24 cellular contexts compared by ENCODE assay signal in genomic region chr13:44795176-44795575, GRCh38.
DNase-seq lines count a peak whose midpoint lies in the region; ATAC-seq and TF ChIP-seq lines count a peak whose summit lies in the region.
"Had no signal": no experiment of that assay in that cellular context is flagged by ENCODE, and none has a peak within 500 bp of the region (broad histone marks: within the 10 kb centered on the region; RNA-seq: fewer than 3 reads in every experiment).

No MANE protein-coding gene starts in this region.

- TF ChIP-seq CTCF in SK-N-SH (IDR thresholded peaks at IDR 0.05) (no peak), fibroblast of pulmonary artery (IDR thresholded peaks at IDR 0.05; ENCODE audit: low read length, missing control alignments) (no peak)

- H3K9me2 ChIP-seq in SK-N-SH, result no peaks in the 10 kb centered on the region

- TF ChIP-seq EP300 in SK-N-SH (IDR thresholded peaks at IDR 0.05; ENCODE audit: borderline replicate concordance in 1 of 2, low read depth in 1 of 2, low read length in 1 of 2), result no peak

- TF ChIP-seq RAD21 in SK-N-SH (IDR thresholded peaks at IDR 0.05; ENCODE audit: low read length), result no peak

- no peaks in the 10 kb centered on the region for H3K79me2 ChIP-seq in SK-N-SH (ENCODE audit: insufficient read depth)

- peak overlapping the region in 1 of 2 experiments; percentile 61; a peak in 2 of 4 replicates for H3K27ac ChIP-seq in SK-N-SH (ENCODE audit: low read depth in 2 of 2, low read length in 1 of 2)
- H3K27ac ChIP-seq: 22Rv1, HL-60, PC-9, RWPE1 had no signal

- H3K4me1 ChIP-seq in SK-N-SH (ENCODE audit: control insufficient read depth in 1 of 2, insufficient read depth in 2 of 2, low read depth in 1 of 2, low read length in 1 of 2), result no peaks in the 10 kb centered on the region
- H3K4me1 ChIP-seq: BE2C had no signal

- no peak overlapping the region for H3K4me2 ChIP-seq in SK-N-SH
- H3K4me2 ChIP-seq: PC-9 had no signal

- H3K4me3 ChIP-seq in SK-N-SH (ENCODE audit: low read depth in 2 of 2, low read length in 1 of 2) (no peak overlapping the region), fibroblast of pulmonary artery (replicated peaks; ENCODE audit: low read depth, low read length) (no peak overlapping the region)
- H3K4me3 ChIP-seq: K562, PC-9 had no signal

- no peaks in the 10 kb centered on the region for H3K9me3 ChIP-seq in SK-N-SH
- H3K9me3 ChIP-seq: BE2C had no signal

- no peak for DNase-seq in SK-N-SH
- DNase-seq in dermis blood vessel endothelial cell, result peak; percentile 52
- DNase-seq in fibroblast of pulmonary artery (ENCODE audit: low read depth), result peak; percentile 51
- no peak for DNase-seq in stimulated activated CD4-positive, alpha-beta T cell treated with anti-CD3 and anti-CD28 coated beads, Interleukin-12 subunit alpha, Interleukin-12 subunit beta, amount 100 ng/mL, for 4 hours
- no peak for DNase-seq in NCI-H187 (lab: John Stamatoyannopoulos, UW)
- DNase-seq: ACHN, BE2C, Calu3, DMS79 treated with DMSO at 0.1 percent for 48 hours, GF-D8, H7, NCI-H1105 treated with DMSO at 0.1 percent for 48 hours, NCI-H2029 treated with DMSO at 0.1 percent for 48 hours, NCI-H446 treated with DMSO at 0.1 percent for 48 hours, NCI-H526, PC-9, SHP77 had no signal

- H3K27me3 ChIP-seq in SK-N-SH (ENCODE audit: insufficient read depth), result no peaks in the 10 kb centered on the region
- H3K27me3 ChIP-seq: BE2C had no signal

- H4K20me1 ChIP-seq in SK-N-SH (ENCODE audit: insufficient read depth), result no peaks in the 10 kb centered on the region

- 67% methylated on average over 2 of the region's 2 CpGs for WGBS in SK-N-SH (ENCODE audit: low lambda C conversion rate)

- H3K9ac ChIP-seq in SK-N-SH, result no peak overlapping the region

- H3F3A ChIP-seq in SK-N-SH (replicated peaks; ENCODE audit: insufficient read depth), result no peaks in the 10 kb centered on the region

- no peak for ATAC-seq in SK-N-SH treated with all-trans-retinoic acid at 6 μM for 48 hours
- no peak for ATAC-seq in GM19455 (IDR thresholded peaks at IDR 0.05; ENCODE audit: unreplicated experiment)
- ATAC-seq: HepG2, K562 had no signal

- no peaks in the 10 kb centered on the region for H3K36me3 ChIP-seq in SK-N-SH (replicated peaks in 1 of 2; ENCODE audit: control insufficient read depth in 1 of 2, insufficient read depth in 2 of 2, low read length in 1 of 2)
- H3K36me3 ChIP-seq: BE2C had no signal

- 0 out of 2 replicates have a peak overlapping the region, but pooled peaks have one; percentile 40 for H2AFZ ChIP-seq in SK-N-SH (ENCODE audit: low read depth)
- H2AFZ ChIP-seq: PC-9 had no signal

- POLR2A ChIA-PET in SK-N-SH (lab: Yijun Ruan, JAX), result no interaction called here

- CTCF ChIA-PET in SK-N-SH (lab: Yijun Ruan, JAX), result no interaction called here

TF ChIP-seq in SK-N-SH, 30 proteins besides CTCF, POLR2A, EP300 and RAD21:
- TF ChIP-seq FOSL2 (IDR thresholded peaks at IDR 0.05; ENCODE audit: borderline replicate concordance, low read depth) (0 out of 2 replicates have a peak, but pooled peaks have one; percentile 20), NRF1 (IDR thresholded peaks at IDR 0.05; ENCODE audit: low read depth, low read length) (no peak)

TF ChIP-seq in SK-N-SH treated with all-trans-retinoic acid at 6 μM for 48 hours, 23 proteins besides CTCF, POLR2A, EP300 and RAD21:
- TF ChIP-seq POU6F1 (CRISPR knock-in tag; IDR thresholded peaks at IDR 0.05; ENCODE audit: borderline replicate concordance, low read depth) (no peak), SNAI2 (CRISPR knock-in tag; IDR thresholded peaks at IDR 0.05) (no peak), TCF4 (CRISPR knock-in tag; IDR thresholded peaks at IDR 0.05; ENCODE audit: borderline replicate concordance) (no peak), CSDC2 (CRISPR knock-in tag; IDR thresholded peaks at IDR 0.05) (no peak), ZFP3 (CRISPR knock-in tag; IDR thresholded peaks at IDR 0.05) (no peak), ESRRG (CRISPR knock-in tag; IDR thresholded peaks at IDR 0.05) (no peak), ZNF565 (CRISPR knock-in tag; conservative IDR thresholded peaks at IDR 0.05; ENCODE audit: low read depth) (no peak), ZNF70 (CRISPR knock-in tag; IDR thresholded peaks at IDR 0.05) (no peak), BACH2 (CRISPR knock-in tag; IDR thresholded peaks at IDR 0.05; ENCODE audit: borderline replicate concordance) (no peak), ZC3H10 (CRISPR knock-in tag; IDR thresholded peaks at IDR 0.05) (no peak), OSR1 (CRISPR knock-in tag; IDR thresholded peaks at IDR 0.05) (no peak), TOX (CRISPR knock-in tag; IDR thresholded peaks at IDR 0.05; ENCODE audit: borderline replicate concordance) (no peak), PPARA (CRISPR knock-in tag; IDR thresholded peaks at IDR 0.05; ENCODE audit: borderline replicate concordance) (no peak), CSRNP3 (CRISPR knock-in tag; IDR thresholded peaks at IDR 0.05) (no peak), GLIS3 (CRISPR knock-in tag; IDR thresholded peaks at IDR 0.05) (no peak), ZFP30 (CRISPR knock-in tag; IDR thresholded peaks at IDR 0.05) (no peak), ARNTL (CRISPR knock-in tag; IDR thresholded peaks at IDR 0.05; ENCODE audit: borderline replicate concordance, low read depth) (no peak)

Comparison
In these comparisons a context has a peak if more than half of its experiments do, and no peak if none do; other contexts are left out.
1. DNase-seq: peak in dermis blood vessel endothelial cell (single experiment) and fibroblast of pulmonary artery (single experiment); none in SK-N-SH (single experiment), stimulated activated CD4-positive, alpha-beta T cell treated with anti-CD3 and anti-CD28 coated beads, Interleukin-12 subunit alpha, Interleukin-12 subunit beta, amount 100 ng/mL, for 4 hours (single experiment) and NCI-H187 (0 of 2).